22 cellular contexts compared by ENCODE assay signal in the genomic region with DNA sequence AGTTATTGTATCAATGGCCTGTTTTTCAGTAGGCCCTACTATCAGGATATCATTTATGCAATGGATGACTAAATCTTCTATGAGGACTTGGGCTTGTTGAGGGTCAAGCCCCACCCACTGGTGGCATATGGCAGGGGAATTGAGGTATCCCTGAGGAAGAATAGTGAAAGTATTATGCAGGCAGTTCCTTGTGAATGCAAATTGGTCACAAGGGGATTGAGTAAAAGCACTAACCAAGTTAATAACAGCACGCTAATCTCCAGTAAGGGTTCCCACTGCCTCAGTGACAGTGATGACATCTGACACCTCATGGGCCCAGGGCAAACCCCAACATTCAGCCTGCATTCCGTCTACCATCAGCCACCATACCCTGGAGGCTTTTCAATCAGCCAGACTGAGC. TPM values are rescaled to one million over a fixed set of nuclear protein-coding genes. Genes with fewer than 3 reads are reported as not detected.
DNase-seq lines count a peak whose midpoint lies in the region; TF ChIP-seq lines count a peak whose summit lies in the region.
"Had no signal": no experiment of that assay in that cellular context is flagged by ENCODE, and none has a peak within 500 bp of the region (broad histone marks: within the 10 kb centered on the region; RNA-seq: fewer than 3 reads in every experiment).

No MANE protein-coding gene starts in this region.

- H3K56ac ChIP-seq in mesendoderm (ENCODE audit: low read length), result no peak overlapping the region

- no peak overlapping the region for H2BK5ac ChIP-seq in mesendoderm (ENCODE audit: low read length)

- no peak overlapping the region for H2AK5ac ChIP-seq in mesendoderm (ENCODE audit: low read length)

- H3K4me3 ChIP-seq in NB4 (ENCODE audit: low read depth, low read length) (no peak overlapping the region), mesendoderm (ENCODE audit: low read length) (no peak overlapping the region)
- H3K4me3 ChIP-seq: SJSA1 had no signal

- no peaks in the 10 kb centered on the region for H3K27me3 ChIP-seq in mesendoderm (ENCODE audit: insufficient read depth, low read length, poor library complexity)
- H3K27me3 ChIP-seq: SJSA1 had no signal

- no peak for TF ChIP-seq CTCF in NB4 (IDR thresholded peaks at IDR 0.05; ENCODE audit: low read depth, low read length)
- no peak for TF ChIP-seq CTCF in type B pancreatic cell (conservative IDR thresholded peaks at IDR 0.05)

- H3K79me1 ChIP-seq in mesendoderm (ENCODE audit: low read length), result no peaks in the 10 kb centered on the region

- no peak overlapping the region for H3K9ac ChIP-seq in mesendoderm (ENCODE audit: low read length)

- no peak overlapping the region for H4K8ac ChIP-seq in mesendoderm (ENCODE audit: low read depth, low read length)

- no peaks in the 10 kb centered on the region for H3K4me1 ChIP-seq in mesendoderm (ENCODE audit: control insufficient read depth, low read depth, low read length)
- H3K4me1 ChIP-seq: SJSA1 had no signal

- no peaks in the 10 kb centered on the region for H3K36me3 ChIP-seq in mesendoderm (ENCODE audit: control insufficient read depth, insufficient read depth, low read length)
- H3K36me3 ChIP-seq: SJSA1 had no signal

- no peak overlapping the region for H3K4me3 Mint-ChIP-seq in activated T-helper 1 cell treated with anti-CD3 and anti-CD28 coated beads, Interleukin-12 subunit alpha, Interleukin-12 subunit beta, Interleukin-2, Interleukin-4 antibody, amounts not matched to agents 30 ng/mL and 10 ng/mL and 1 ng/mL, durations not matched to agents 14 hours and 24 hours and 36 hours
- H3K4me3 Mint-ChIP-seq in type B pancreatic cell, result no peak overlapping the region
- H3K4me3 Mint-ChIP-seq: CD4-positive, CD25-positive, alpha-beta regulatory T cell had no signal

- no peaks in the 10 kb centered on the region for H3K9me3 Mint-ChIP-seq in activated T-helper 1 cell treated with anti-CD3 and anti-CD28 coated beads, Interleukin-12 subunit alpha, Interleukin-12 subunit beta, Interleukin-2, Interleukin-4 antibody, amounts not matched to agents 30 ng/mL and 10 ng/mL and 1 ng/mL, durations not matched to agents 14 hours and 24 hours and 36 hours
- no peaks in the 10 kb centered on the region for H3K9me3 Mint-ChIP-seq in type B pancreatic cell

- no peak overlapping the region for H3K4ac ChIP-seq in mesendoderm (ENCODE audit: low read depth, low read length)

- no peak overlapping the region for H3K18ac ChIP-seq in mesendoderm (ENCODE audit: low read length)

- no peak overlapping the region for H3K27ac Mint-ChIP-seq in activated T-helper 1 cell treated with anti-CD3 and anti-CD28 coated beads, Interleukin-12 subunit alpha, Interleukin-12 subunit beta, Interleukin-2, Interleukin-4 antibody, amounts not matched to agents 30 ng/mL and 10 ng/mL and 1 ng/mL, durations not matched to agents 14 hours and 24 hours and 36 hours
- no peak overlapping the region for H3K27ac Mint-ChIP-seq in type B pancreatic cell
- H3K27ac Mint-ChIP-seq: CD4-positive, CD25-positive, alpha-beta regulatory T cell had no signal

- no peak overlapping the region for H4K5ac ChIP-seq in mesendoderm (ENCODE audit: low read length)

- no peaks in the 10 kb centered on the region for H3K79me2 ChIP-seq in mesendoderm (ENCODE audit: control insufficient read depth, insufficient read depth, low read length)

- H2BK120ac ChIP-seq in mesendoderm (ENCODE audit: low read depth, low read length), result no peak overlapping the region

- H3K23ac ChIP-seq in mesendoderm (ENCODE audit: low read length), result no peak overlapping the region

- no peaks in the 10 kb centered on the region for H3K36me3 Mint-ChIP-seq in activated T-helper 1 cell treated with anti-CD3 and anti-CD28 coated beads, Interleukin-12 subunit alpha, Interleukin-12 subunit beta, Interleukin-2, Interleukin-4 antibody, amounts not matched to agents 30 ng/mL and 10 ng/mL and 1 ng/mL, durations not matched to agents 14 hours and 24 hours and 36 hours (ENCODE audit: low read depth)
- H3K36me3 Mint-ChIP-seq in type B pancreatic cell, result no peaks in the 10 kb centered on the region
- H3K36me3 Mint-ChIP-seq: CD4-positive, CD25-positive, alpha-beta regulatory T cell had no signal

- TF ChIP-seq POLR2A in NB4 (IDR thresholded peaks at IDR 0.05; ENCODE audit: extremely low read depth, insufficient read length), result no peak

- H2BK15ac ChIP-seq in mesendoderm (replicated peaks; ENCODE audit: low read depth), result no peak overlapping the region

- DNase-seq in DMS 273 (lab: John Stamatoyannopoulos, UW; ENCODE audit: unreplicated experiment), result peak; percentile 97
- DNase-seq in NB4 (ENCODE audit: low read depth), result peak; percentile 51
- peak; percentile 82 for DNase-seq in NCI-H69 (lab: John Stamatoyannopoulos, UW)
- DNase-seq in mesendoderm, result peak; percentile 27
- DNase-seq in GOT3 (lab: John Stamatoyannopoulos, UW), result no peak
- no peak for DNase-seq in activated T-helper 1 cell treated with anti-CD3 and anti-CD28 coated beads, Interleukin-12 subunit alpha, Interleukin-12 subunit beta, Interleukin-2, Interleukin-4 antibody, amounts not matched to agents 30 ng/mL and 10 ng/mL and 1 ng/mL, durations not matched to agents 14 hours and 24 hours and 36 hours (ENCODE audit: low spot score)
- no peak for DNase-seq in type B pancreatic cell (ENCODE audit: extremely low spot score, unreplicated experiment)
- DNase-seq in HuH-7.5 (ENCODE audit: low spot score), result no peak
- DNase-seq: ACHN; AML-193; Calu3; CD4-positive, CD25-positive, alpha-beta regulatory T cell; DMS79 treated with DMSO at 0.1 percent for 48 hours; KG1; NCI-H187; NCI-H2227 treated with DMSO at 0.1 percent for 48 hours; NCI-H526 treated with DMSO at 0.1 percent for 48 hours; SW 1271 had no signal

- H3K27ac ChIP-seq in mesendoderm (ENCODE audit: low read depth, low read length), result no peak overlapping the region
- H3K27ac ChIP-seq: RWPE1, SJSA1 had no signal

- no CpG with 5 or more reads among the region's 2 CpGs for WGBS in mesendoderm (ENCODE audit: extremely low coverage, insufficient coverage, low lambda C conversion rate)

- H3K4me1 Mint-ChIP-seq in activated T-helper 1 cell treated with anti-CD3 and anti-CD28 coated beads, Interleukin-12 subunit alpha, Interleukin-12 subunit beta, Interleukin-2, Interleukin-4 antibody, amounts not matched to agents 30 ng/mL and 10 ng/mL and 1 ng/mL, durations not matched to agents 14 hours and 24 hours and 36 hours (ENCODE audit: low read depth), result no peaks in the 10 kb centered on the region
- H3K4me1 Mint-ChIP-seq in type B pancreatic cell (ENCODE audit: unreplicated experiment), result no peaks in the 10 kb centered on the region
- H3K4me1 Mint-ChIP-seq: CD4-positive, CD25-positive, alpha-beta regulatory T cell had no signal

- intact Hi-C loops in activated T-helper 1 cell treated with anti-CD3 and anti-CD28 coated beads, Interleukin-12 subunit alpha, Interleukin-12 subunit beta, Interleukin-2, Interleukin-4 antibody, amounts not matched to agents 30 ng/mL and 10 ng/mL and 1 ng/mL, durations not matched to agents 14 hours and 24 hours and 36 hours (cut with micrococcal nuclease), result no loop called here

- H3K4me2 ChIP-seq in mesendoderm (ENCODE audit: low read length), result no peak overlapping the region

- H3K27me3 Mint-ChIP-seq in activated T-helper 1 cell treated with anti-CD3 and anti-CD28 coated beads, Interleukin-12 subunit alpha, Interleukin-12 subunit beta, Interleukin-2, Interleukin-4 antibody, amounts not matched to agents 30 ng/mL and 10 ng/mL and 1 ng/mL, durations not matched to agents 14 hours and 24 hours and 36 hours (ENCODE audit: insufficient read depth), result peaks cover 3% of the 10 kb centered on the region
- H3K27me3 Mint-ChIP-seq in type B pancreatic cell, result peaks cover 12% of the 10 kb centered on the region
- H3K27me3 Mint-ChIP-seq: CD4-positive, CD25-positive, alpha-beta regulatory T cell had no signal

RNA-seq across cellular contexts. Expression of gene BPIFA1, which starts 14.9 kb away (rescaled TPM):
- polyA plus RNA-seq in mesendoderm (2013, experiment 1 of 2), result not detected
- not detected for polyA plus RNA-seq in mesendoderm (2013, experiment 2 of 2)
- total RNA-seq in activated T-helper 1 cell treated with anti-CD3 and anti-CD28 coated beads, Interleukin-12 subunit alpha, Interleukin-12 subunit beta, Interleukin-2, Interleukin-4 antibody, amounts not matched to agents 30 ng/mL and 10 ng/mL and 1 ng/mL, durations not matched to agents 14 hours and 24 hours and 36 hours, result not detected in 2 replicates
- total RNA-seq in type B pancreatic cell (ENCODE audit: low replicate concordance), result 0.69 and 0.97 TPM in 2 replicates
- total RNA-seq: Calu3; CD4-positive, CD25-positive, alpha-beta regulatory T cell; MCF 10A; SJSA1; T-helper 2 cell treated with Interferon-gamma antibody and Interleukin-4, amounts not matched to agents 100 ng/mL and 5 ng/mL, for 36 hours had no signal
- polyA plus RNA-seq: CD4-positive, CD25-positive, alpha-beta regulatory T cell had no signal

RNA-seq across cellular contexts. Expression of gene BPIFB1, which starts 32.3 kb away (rescaled TPM):
- polyA plus RNA-seq in mesendoderm (2013, experiment 1 of 2), result not detected
- not detected for polyA plus RNA-seq in mesendoderm (2013, experiment 2 of 2)
- not detected in 2 replicates for total RNA-seq in activated T-helper 1 cell treated with anti-CD3 and anti-CD28 coated beads, Interleukin-12 subunit alpha, Interleukin-12 subunit beta, Interleukin-2, Interleukin-4 antibody, amounts not matched to agents 30 ng/mL and 10 ng/mL and 1 ng/mL, durations not matched to agents 14 hours and 24 hours and 36 hours
- 1.8 and 10.9 TPM in 2 replicates for total RNA-seq in type B pancreatic cell (ENCODE audit: low replicate concordance)
- total RNA-seq: CD4-positive, CD25-positive, alpha-beta regulatory T cell; MCF 10A; SJSA1; T-helper 2 cell treated with Interferon-gamma antibody and Interleukin-4, amounts not matched to agents 100 ng/mL and 5 ng/mL, for 36 hours had no signal
- polyA plus RNA-seq: CD4-positive, CD25-positive, alpha-beta regulatory T cell had no signal

RNA-seq across cellular contexts. Expression of gene BPIFA3, which starts 33.5 kb away (rescaled TPM):
- not detected for polyA plus RNA-seq in mesendoderm (2013, experiment 1 of 2)
- not detected for polyA plus RNA-seq in mesendoderm (2013, experiment 2 of 2)
- total RNA-seq in activated T-helper 1 cell treated with anti-CD3 and anti-CD28 coated beads, Interleukin-12 subunit alpha, Interleukin-12 subunit beta, Interleukin-2, Interleukin-4 antibody, amounts not matched to agents 30 ng/mL and 10 ng/mL and 1 ng/mL, durations not matched to agents 14 hours and 24 hours and 36 hours, result not detected in 2 replicates
- total RNA-seq in type B pancreatic cell (ENCODE audit: low replicate concordance), result not detected in 2 replicates
- total RNA-seq: Calu3; CD4-positive, CD25-positive, alpha-beta regulatory T cell; MCF 10A; SJSA1; T-helper 2 cell treated with Interferon-gamma antibody and Interleukin-4, amounts not matched to agents 100 ng/mL and 5 ng/mL, for 36 hours had no signal
- polyA plus RNA-seq: CD4-positive, CD25-positive, alpha-beta regulatory T cell had no signal

Comparison
In these comparisons a context has a peak if more than half of its experiments do, and no peak if none do; other contexts are left out.
1. DNase-seq: peak in DMS 273 (single experiment), NB4 (single experiment), NCI-H69 (single experiment) and mesendoderm (single experiment); none in GOT3 (single experiment), activated T-helper 1 cell treated with anti-CD3 and anti-CD28 coated beads, Interleukin-12 subunit alpha, Interleukin-12 subunit beta, Interleukin-2, Interleukin-4 antibody, amounts not matched to agents 30 ng/mL and 10 ng/mL and 1 ng/mL, durations not matched to agents 14 hours and 24 hours and 36 hours (single experiment), type B pancreatic cell (single experiment) and HuH-7.5 (single experiment).